ENCODE assay signal across 6 cellular contexts in the genomic region with DNA sequence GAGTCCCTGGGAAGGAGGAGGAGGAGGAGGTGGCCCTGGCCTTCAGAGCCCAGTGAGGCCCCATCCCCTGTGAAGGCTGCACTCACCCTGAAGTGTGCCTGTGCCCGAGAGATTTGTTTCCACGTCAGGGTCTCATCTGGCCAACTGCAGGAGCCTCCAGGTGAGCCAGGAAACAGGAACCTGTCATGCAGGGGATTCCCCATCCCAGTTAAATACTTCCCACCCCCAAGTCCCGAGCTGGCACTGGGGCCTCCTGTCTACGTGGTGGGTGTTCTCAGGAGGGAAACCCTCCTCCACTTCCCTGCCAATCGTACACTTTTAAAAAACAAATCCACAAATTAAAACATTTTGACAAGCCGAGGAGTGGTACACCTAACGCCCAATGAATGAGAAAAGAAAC. TPM values are rescaled to one million over a fixed set of nuclear protein-coding genes. Genes with fewer than 3 reads are reported as not detected.
DNase-seq lines count a peak whose midpoint lies in the region; ATAC-seq and TF ChIP-seq lines count a peak whose summit lies in the region.
"Not testable (repeated sequence)": the region's sequence is repeated elsewhere in the genome, so short reads cannot be mapped to it uniquely, and the experiment has no call there.

No MANE protein-coding gene starts in this region.

- not testable (repeated sequence) for H3K27me3 ChIP-seq in foreskin keratinocyte
- H3K27me3 ChIP-seq in upper lobe of right lung, result peaks cover 11% of the 10 kb centered on the region

- not testable (repeated sequence) for H3K9me3 ChIP-seq in upper lobe of right lung

- H3K4me1 Mint-ChIP-seq in natural killer cell, result not testable (repeated sequence)

- DNase-seq in Daoy (ENCODE audit: low read depth), result peak; percentile 0
- peak; percentile 22 for DNase-seq in coronary artery (ENCODE audit: low spot score)
- DNase-seq in foreskin keratinocyte, natural killer cell: not testable (repeated sequence)
- peak; percentile 71 for DNase-seq in posterior vena cava (ENCODE audit: low spot score)
- DNase-seq in upper lobe of right lung, result peak; percentile 45

- H3K9me3 Mint-ChIP-seq in natural killer cell, result not testable (repeated sequence)

- not testable (repeated sequence) for H3K27me3 Mint-ChIP-seq in natural killer cell (ENCODE audit: low read depth in 2 of 2)

- H3K4me1 ChIP-seq in foreskin keratinocyte, upper lobe of right lung: not testable (repeated sequence)

- peak; percentile 26 for ATAC-seq in foreskin keratinocyte
- ATAC-seq in natural killer cell, upper lobe of right lung: not testable (repeated sequence)

- H3K4me3 Mint-ChIP-seq in natural killer cell, result peak overlapping the region; percentile 21

- TF ChIP-seq CTCF in coronary artery (IDR thresholded peaks at IDR 0.05); foreskin keratinocyte (conservative IDR thresholded peaks at IDR 0.05); natural killer cell (IDR thresholded peaks at IDR 0.05); upper lobe of right lung (IDR thresholded peaks at IDR 0.05): not testable (repeated sequence)

- not testable (repeated sequence) for H3K4me3 ChIP-seq in coronary artery, upper lobe of right lung

- not testable (repeated sequence) for H3K36me3 Mint-ChIP-seq in natural killer cell

- H3K27ac ChIP-seq in coronary artery, foreskin keratinocyte, upper lobe of right lung: not testable (repeated sequence)

- H3K36me3 ChIP-seq in upper lobe of right lung, result not testable (repeated sequence)

- not testable (repeated sequence) for H3K27ac Mint-ChIP-seq in natural killer cell

- intact Hi-C loops in natural killer cell (cut with micrococcal nuclease); posterior vena cava (cut with DNase I); upper lobe of right lung (cut with DNase I): not testable (repeated sequence)

RNA-seq across cellular contexts. Expression of a gene that starts 50.9 kb away (rescaled TPM):
- 29.2 and 33.9 TPM in 2 replicates for total RNA-seq in Daoy (2014; rRNA removed; shearing (Covaris generic))
- total RNA-seq in foreskin keratinocyte (25.6 and 25.8 TPM in 2 replicates), natural killer cell (100 to 1,000 TPM in 2 of 3 donors, 10 to 100 TPM in 1; 99.1 to 109 (median 102) TPM), posterior vena cava (10 to 100 TPM; 27.3 to 29.2 TPM), upper lobe of right lung (51.2 TPM)
- 15.6 and 18.5 TPM in 2 replicates for polyA plus RNA-seq in foreskin keratinocyte
